In genomic region chr4:146333187-146333894, GRCh38 we compare ENCODE assay signal across 8 cellular contexts.
DNase-seq lines count a peak whose midpoint lies in the region; ATAC-seq and TF ChIP-seq lines count a peak whose summit lies in the region.

No MANE protein-coding gene starts in this region.

- no peaks in the 10 kb centered on the region for H3K36me3 ChIP-seq in uterus

- TF ChIP-seq POLR2A in uterus (IDR thresholded peaks at IDR 0.05), result no peak

- no peak for TF ChIP-seq CTCF in uterus (IDR thresholded peaks at IDR 0.05)

- H3K4me1 ChIP-seq in uterus, result no peaks in the 10 kb centered on the region

- peak; percentile 77 for ATAC-seq in GM18499 (IDR thresholded peaks at IDR 0.05; ENCODE audit: insufficient read depth, unreplicated experiment)
- peak; percentile 90 for ATAC-seq in GM21825 (IDR thresholded peaks at IDR 0.05; ENCODE audit: unreplicated experiment)

- peak; percentile 44 for DNase-seq in LoVo (ENCODE audit: low spot score)
- DNase-seq in astrocyte of the hippocampus (ENCODE audit: low read depth, low spot score), result peak; percentile 79
- no peak for DNase-seq in NCI-H2081 (lab: John Stamatoyannopoulos, UW)
- no peak for DNase-seq in DMS153 (lab: John Stamatoyannopoulos, UW)
- DNase-seq in DMS53 (lab: John Stamatoyannopoulos, UW), result no peak
- no peak for DNase-seq in uterus

- no peaks in the 10 kb centered on the region for H3K9me3 ChIP-seq in uterus

- H3K4me3 ChIP-seq in uterus, result no peak overlapping the region

- intact Hi-C loops in uterus (cut with DNase I; ENCODE audit: low total_unique reads), result no loop called here

- no peak overlapping the region for H3K27ac ChIP-seq in uterus

- no peaks in the 10 kb centered on the region for H3K27me3 ChIP-seq in uterus

Comparison
In these comparisons a context has a peak if more than half of its experiments do, and no peak if none do; other contexts are left out.
1. DNase-seq: peak in LoVo (single experiment) and astrocyte of the hippocampus (single experiment); none in NCI-H2081 (0 of 2), DMS153 (single experiment), DMS53 (single experiment) and uterus (0 of 2).